13 cellular contexts compared by ENCODE assay signal in genomic region chr20:3042621-3043020, GRCh38. TPM values are rescaled to one million over a fixed set of nuclear protein-coding genes. Genes with fewer than 3 reads are reported as not detected.
A peak's percentile ranks its signal among the peaks of the same experiment; 100 is the strongest.
DNase-seq lines count a peak whose midpoint lies in the region; ATAC-seq, FAIRE-seq and TF ChIP-seq lines count a peak whose summit lies in the region.
"Had no signal": no experiment of that assay in that cellular context is flagged by ENCODE, and none has a peak within 500 bp of the region (broad histone marks: within the 10 kb centered on the region; RNA-seq: fewer than 3 reads in every experiment).

No MANE protein-coding gene starts in this region.

- H3K27me3 ChIP-seq in breast epithelium (no peaks in the 10 kb centered on the region), heart right ventricle (no peaks in the 10 kb centered on the region), ovary (no peaks in the 10 kb centered on the region), vagina (no peaks in the 10 kb centered on the region)

- no peaks in the 10 kb centered on the region for H3K36me3 ChIP-seq in breast epithelium
- H3K36me3 ChIP-seq in heart right ventricle: peaks cover 0 to 38% (median 21%) of the 10 kb centered on the region in 9 donors
- H3K36me3 ChIP-seq in ovary: no peaks in the 10 kb centered on the region
- H3K36me3 ChIP-seq in vagina: peaks cover 0 to 24% of the 10 kb centered on the region in 2 donors

- H3K4me3 ChIP-seq in breast epithelium (no peak overlapping the region), heart right ventricle (peak overlapping the region in 1 of 10 donors; percentile 11), ovary (no peak overlapping the region), vagina (no peak overlapping the region)

- CTCF ChIA-PET in MCF 10A (lab: Yijun Ruan, JAX): interaction anchor here (3.2 kb wide), 1 partner anchor 10 kb away, joined by 22 read pairs; no protein-coding TSS in a partner anchor

- DNase-seq in breast epithelium (ENCODE audit: low spot score in 2 of 2): no peak
- DNase-seq in MCF 10A (ENCODE audit: unreplicated experiment): no peak
- DNase-seq in heart right ventricle: peak; percentile 51 to 73
- peak; percentile 69 to 83 (median 75) for DNase-seq in ovary
- no peak for DNase-seq in vagina (ENCODE audit: extremely low spot score in 2 of 2)
- DNase-seq in NCI-H1930 (lab: John Stamatoyannopoulos, UW): no peak
- DNase-seq in GM12892 (ENCODE audit: insufficient read length): no peak
- DNase-seq: activated naive CD4-positive, alpha-beta T cell treated with anti-CD3 and anti-CD28 coated beads, Interleukin-2, amount 50 U/mL, for 16 hours; SK-N-SH; WERI-Rb-1 had no signal

- no peak for FAIRE-seq in GM12892 (lab: Jason Lieb, UNC)

- peaks cover 12% of the 10 kb centered on the region for H3K4me1 Mint-ChIP-seq in MCF 10A (ENCODE audit: insufficient read depth, unreplicated experiment)

- H3K27me3 Mint-ChIP-seq in MCF 10A (ENCODE audit: insufficient read depth, unreplicated experiment): no peaks in the 10 kb centered on the region

- H3K9me3 ChIP-seq in breast epithelium (no peaks in the 10 kb centered on the region), heart right ventricle (no peaks in the 10 kb centered on the region), ovary (no peaks in the 10 kb centered on the region), vagina (no peaks in the 10 kb centered on the region)
- H3K9me3 ChIP-seq: SK-N-SH had no signal

- no TSS peak for BruUV-seq in MCF 10A (replicated peaks; lab: Mats Ljungman, UMichigan)

- ATAC-seq in heart right ventricle: peak in 6 of 8 donors; percentile 1 to 35 (median 18)
- ATAC-seq in HG02885 (IDR thresholded peaks at IDR 0.05; ENCODE audit: poor library complexity, unreplicated experiment): no peak
- ATAC-seq: esophagus mucosa had no signal

- TF ChIP-seq EP300 in ovary (IDR thresholded peaks at IDR 0.05): no peak

- no peak overlapping the region for H3K4me3 Mint-ChIP-seq in MCF 10A (ENCODE audit: unreplicated experiment)

- H3K9me3 Mint-ChIP-seq in MCF 10A (ENCODE audit: unreplicated experiment): no peaks in the 10 kb centered on the region

- H3K27ac ChIP-seq in breast epithelium (peak overlapping the region; percentile 67 to 86), heart right ventricle (peak overlapping the region; percentile 41 to 74 (median 62)), ovary (peak overlapping the region; percentile 32 to 95), vagina (peak overlapping the region; percentile 68)
- H3K27ac ChIP-seq: WERI-Rb-1 had no signal

- 79 to 82% methylated on average over 5 of the region's 5 CpGs for WGBS in heart right ventricle, 2 donors
- WGBS in ovary, 3 donors: 48 to 55% (median 53%) methylated on average over 5 of the region's 5 CpGs

- H3K27ac Mint-ChIP-seq in MCF 10A (ENCODE audit: low read depth, unreplicated experiment): no peak overlapping the region

- peaks cover 4 to 5% of the 10 kb centered on the region in 2 donors for H3K4me1 ChIP-seq in breast epithelium
- peaks cover 12 to 42% (median 31%) of the 10 kb centered on the region in 9 donors for H3K4me1 ChIP-seq in heart right ventricle
- H3K4me1 ChIP-seq in ovary (ENCODE audit: insufficient read depth): peaks cover 19% of the 10 kb centered on the region
- H3K4me1 ChIP-seq in vagina: peaks cover 32% of the 10 kb centered on the region

- peaks cover 33% of the 10 kb centered on the region for H3K36me3 Mint-ChIP-seq in MCF 10A (ENCODE audit: insufficient read depth, unreplicated experiment)

- intact Hi-C loops in breast epithelium (cut with DNase I; ENCODE audit: low total_unique reads) (no loop called here), MCF 10A (cut with micrococcal nuclease) (no loop called here), heart right ventricle (cut with DNase I) (no loop called here), ovary (cut with DNase I) (no loop called here), vagina (cut with DNase I) (no loop called here)

- TF ChIP-seq CTCF in breast epithelium (IDR thresholded peaks at IDR 0.05) (no peak), MCF 10A (IDR thresholded peaks at IDR 0.05; ENCODE audit: unreplicated experiment) (no peak), heart right ventricle (IDR thresholded peaks at IDR 0.05) (no peak), ovary (IDR thresholded peaks at IDR 0.05) (no peak), vagina (IDR thresholded peaks at IDR 0.05) (no peak)

- POLR2A ChIA-PET in MCF 10A (lab: Yijun Ruan, JAX): interaction anchor here (0.7 kb wide), 1 partner anchor 180 kb away, joined by 3 read pairs; no protein-coding TSS in a partner anchor

- TF ChIP-seq POLR2A in breast epithelium (IDR thresholded peaks at IDR 0.05) (no peak), ovary (IDR thresholded peaks at IDR 0.05) (no peak), vagina (IDR thresholded peaks at IDR 0.05) (no peak), GM12892 (IDR thresholded peaks at IDR 0.05; ENCODE audit: low read depth, low read length) (no peak)

RNA-seq across cellular contexts. Expression of gene GNRH2, which starts 0.8 kb away (rescaled TPM):
- total RNA-seq in breast epithelium (not detected), MCF 10A (2022) (0.88 and 1.0 TPM in 2 replicates), heart right ventricle (under 1 TPM in 1 of 10 donors, not detected in 9; 0.47 TPM), ovary (1 to 10 TPM in 1 of 7 donors, under 1 TPM in 4, not detected in 2; 0.73 to 1.2 (median 0.95) TPM), vagina (not detected)
- polyA plus RNA-seq in heart right ventricle (not detected), ovary (1 to 10 TPM in 1 of 2 donors, not detected in 1; 2.2 TPM)
- not detected for polyA plus RNA-seq in GM12892 (2012; ENCODE audit: missing spikeins)
- total RNA-seq: esophagus mucosa, myocyte had no signal

RNA-seq across cellular contexts. Expression of gene MRPS26, which starts 3.2 kb away (rescaled TPM):
- 10 to 100 TPM; 34.4 to 50.8 (median 44.9) TPM for total RNA-seq in breast epithelium
- total RNA-seq in MCF 10A (2022): 62.6 and 68.4 TPM in 2 replicates
- total RNA-seq in heart right ventricle: 10 to 100 TPM; 39.1 to 60.8 (median 51.5) TPM
- polyA plus RNA-seq in heart right ventricle: 100 to 1,000 TPM; 115 to 119 TPM
- 10 to 100 TPM; 40.8 to 65.8 (median 51.9) TPM for total RNA-seq in ovary
- 10 to 100 TPM; 18.4 to 65.6 TPM for polyA plus RNA-seq in ovary
- total RNA-seq in vagina: 52.3 TPM
- polyA plus RNA-seq in GM12892 (2012; ENCODE audit: missing spikeins): 26.6 TPM

RNA-seq across cellular contexts. Expression of gene OXT, which starts 28.8 kb away (rescaled TPM):
- total RNA-seq in breast epithelium: 1 to 10 TPM in 1 of 3 donors, not detected in 2; 4.5 TPM
- total RNA-seq in MCF 10A (2022): not detected in 2 replicates
- total RNA-seq in heart right ventricle: 1 to 10 TPM in 1 of 10 donors, under 1 TPM in 2, not detected in 7; 0.56 to 1.3 (median 0.59) TPM
- under 1 TPM in 1 of 2 donors, not detected in 1; 0.35 TPM for polyA plus RNA-seq in heart right ventricle
- under 1 TPM in 1 of 7 donors, not detected in 6; 0.61 TPM for total RNA-seq in ovary
- polyA plus RNA-seq in ovary: under 1 TPM in 1 of 2 donors, not detected in 1; 0.86 TPM
- total RNA-seq in vagina: not detected
- polyA plus RNA-seq in GM12892 (2012; ENCODE audit: missing spikeins): not detected
- total RNA-seq: esophagus mucosa, myocyte had no signal
- polyA plus RNA-seq: SK-N-SH had no signal

RNA-seq across cellular contexts. Expression of gene AVP, which starts 41.9 kb away (rescaled TPM):
- total RNA-seq in breast epithelium: not detected
- not detected in 2 replicates for total RNA-seq in MCF 10A (2022)
- not detected for total RNA-seq in heart right ventricle
- polyA plus RNA-seq in heart right ventricle: not detected
- total RNA-seq in ovary: not detected
- polyA plus RNA-seq in ovary: not detected
- not detected for total RNA-seq in vagina
- not detected for polyA plus RNA-seq in GM12892 (2012; ENCODE audit: missing spikeins)
- total RNA-seq: esophagus mucosa, myocyte had no signal
- polyA plus RNA-seq: SK-N-SH had no signal

Comparison
In these comparisons a context has a peak if more than half of its experiments do, and no peak if none do; other contexts are left out.
1. DNase-seq: peak in heart right ventricle (2 of 2) and ovary (5 of 5); none in breast epithelium (0 of 2), MCF 10A (single experiment), vagina (0 of 2), NCI-H1930 (0 of 2) and GM12892 (single experiment).
2. Peak in every context shown above with its lines, with median percentiles within 50 percentile points of each other: H3K27ac ChIP-seq.